In genomic region chr11:6481012-6481923, GRCh38 we compare ENCODE assay signal across 1 cellular context.
A peak's percentile ranks its signal among the peaks of the same experiment; 100 is the strongest.
TF ChIP-seq lines count a peak whose summit lies in the region.

TSS of gene ARFIP2 (minus strand) at chr11:6481331. CDS start at chr11:6480421, 910 bp downstream.
TSS of gene TIMM10B (plus strand) at chr11:6481501. CDS start at chr11:6481517, 16 bp downstream.

TF ChIP-seq in WTC11, 78 proteins besides CTCF, POLR2A, EP300 and RAD21 (continued from another document):
- peak; percentile 41; the same call in 1 of the 2 replicates for TF ChIP-seq USF1 (CRISPR knock-in tag; IDR thresholded peaks at IDR 0.05)
- TF ChIP-seq SP1 (CRISPR knock-in tag; conservative IDR thresholded peaks at IDR 0.05) = peak; percentile 98
- no peak for TF ChIP-seq HMGA2 (CRISPR knock-in tag; IDR thresholded peaks at IDR 0.05)
- no peak for TF ChIP-seq NFE2L1 (CRISPR knock-in tag; IDR thresholded peaks at IDR 0.05)
- TF ChIP-seq E2F4 (CRISPR knock-in tag; IDR thresholded peaks at IDR 0.05; ENCODE audit: borderline replicate concordance, low read depth) = 0 out of 2 replicates have a peak, but pooled peaks have one; percentile 34
- TF ChIP-seq CREB1 (CRISPR knock-in tag; IDR thresholded peaks at IDR 0.05) = peak; percentile 86
- TF ChIP-seq GTF2I (CRISPR knock-in tag; conservative IDR thresholded peaks at IDR 0.05) = no peak
- TF ChIP-seq ZNF138 (CRISPR knock-in tag; conservative IDR thresholded peaks at IDR 0.05) = no peak
- TF ChIP-seq IRF1 (CRISPR knock-in tag; IDR thresholded peaks at IDR 0.05) = no peak
- TF ChIP-seq NR1H2 (CRISPR knock-in tag; IDR thresholded peaks at IDR 0.05) = no peak
TF ChIP-seq in WTC11: peak in this region for 22.
